ENCODE assay signal across 1 cellular context in genomic region chr7:1925349-1925748, GRCh38.
TF ChIP-seq lines count a peak whose summit lies in the region.

No MANE protein-coding gene starts in this region.

TF ChIP-seq in H1, 55 proteins besides CTCF, POLR2A, EP300 and RAD21 (continued from another document):
- TF ChIP-seq RNF2 (IDR thresholded peaks at IDR 0.05; ENCODE audit: borderline replicate concordance, low read depth, low read length, missing control alignments, poor library complexity, severe bottlenecking) (no peak), SUZ12 (IDR thresholded peaks at IDR 0.05; ENCODE audit: low read length) (no peak), TAF1 (IDR thresholded peaks at IDR 0.05; ENCODE audit: low read depth, low read length) (no peak)
